Comparison of ENCODE assay signal across 12 cellular contexts in genomic region chr18:44636241-44636640, GRCh38. TPM values are rescaled to one million over a fixed set of nuclear protein-coding genes. Genes with fewer than 3 reads are reported as not detected.
DNase-seq lines count a peak whose midpoint lies in the region; ATAC-seq and TF ChIP-seq lines count a peak whose summit lies in the region.
"Had no signal": no experiment of that assay in that cellular context is flagged by ENCODE, and none has a peak within 500 bp of the region (broad histone marks: within the 10 kb centered on the region; RNA-seq: fewer than 3 reads in every experiment).

No MANE protein-coding gene starts in this region.

- H3K4me1 ChIP-seq in esophagus squamous epithelium: peaks cover 0 to 46% (median 6%) of the 10 kb centered on the region in 3 donors
- H3K4me1 ChIP-seq in heart left ventricle: peaks cover 0 to 7% (median 0%) of the 10 kb centered on the region in 12 donors
- H3K4me1 ChIP-seq: suprapubic skin had no signal

- peak; percentile 87 for ATAC-seq in GM18867 (IDR thresholded peaks at IDR 0.05; ENCODE audit: unreplicated experiment)
- ATAC-seq in GM21619 (IDR thresholded peaks at IDR 0.05; ENCODE audit: unreplicated experiment): peak; percentile 61
- peak; percentile 78 for ATAC-seq in HG03378 (IDR thresholded peaks at IDR 0.05; ENCODE audit: unreplicated experiment)
- no peak for ATAC-seq in heart left ventricle
- ATAC-seq: sciatic nerve had no signal

- no peaks in the 10 kb centered on the region for H3K36me3 ChIP-seq in esophagus squamous epithelium
- H3K36me3 ChIP-seq in heart left ventricle: no peaks in the 10 kb centered on the region
- H3K36me3 ChIP-seq: suprapubic skin had no signal

- H3K9me3 ChIP-seq in esophagus squamous epithelium: no peaks in the 10 kb centered on the region
- H3K9me3 ChIP-seq in heart left ventricle: no peaks in the 10 kb centered on the region
- H3K9me3 ChIP-seq: suprapubic skin had no signal

- peaks cover 5% of the 10 kb centered on the region for H3K4me1 Mint-ChIP-seq in nephron
- H3K4me1 Mint-ChIP-seq: activated naive CD8-positive, alpha-beta T cell treated with anti-CD3 and anti-CD28 coated beads, Interleukin-2, amount 10 ng/mL, durations not matched to agents 7 days and 5 days had no signal

- H3K27ac Mint-ChIP-seq in nephron: peak overlapping the region in 2 of 3 experiments; percentile 5 to 90
- H3K27ac Mint-ChIP-seq: activated naive CD8-positive, alpha-beta T cell treated with anti-CD3 and anti-CD28 coated beads, Interleukin-2, amount 10 ng/mL, durations not matched to agents 7 days and 5 days; CD8-positive, alpha-beta memory T cell had no signal

- H3K4me3 ChIP-seq in esophagus squamous epithelium: no peak overlapping the region
- H3K4me3 ChIP-seq in heart left ventricle: no peak overlapping the region
- H3K4me3 ChIP-seq: suprapubic skin had no signal

- H3K27ac ChIP-seq in esophagus squamous epithelium (peak overlapping the region in 1 of 4 donors; percentile 81), heart left ventricle (no peak overlapping the region)
- H3K27ac ChIP-seq: suprapubic skin had no signal

- no peaks in the 10 kb centered on the region for H3K27me3 ChIP-seq in esophagus squamous epithelium
- H3K27me3 ChIP-seq in heart left ventricle: no peaks in the 10 kb centered on the region
- H3K27me3 ChIP-seq: suprapubic skin had no signal

- TF ChIP-seq CTCF in nephron (IDR thresholded peaks at IDR 0.05; ENCODE audit: unreplicated experiment in 3 of 3): no peak
- TF ChIP-seq CTCF in esophagus squamous epithelium (IDR thresholded peaks at IDR 0.05): no peak
- TF ChIP-seq CTCF in heart left ventricle (IDR thresholded peaks at IDR 0.05): no peak

- intact Hi-C loops in esophagus squamous epithelium (cut with DNase I) (no loop called here), heart left ventricle (cut with DNase I) (no loop called here)

- no peaks in the 10 kb centered on the region for H3K27me3 Mint-ChIP-seq in nephron (ENCODE audit: low read depth)

- H3K36me3 Mint-ChIP-seq in nephron (ENCODE audit: low read depth): no peaks in the 10 kb centered on the region
- H3K36me3 Mint-ChIP-seq: activated naive CD8-positive, alpha-beta T cell treated with anti-CD3 and anti-CD28 coated beads, Interleukin-2, amount 10 ng/mL, durations not matched to agents 7 days and 5 days; CD8-positive, alpha-beta memory T cell had no signal

- H3K4me3 Mint-ChIP-seq in nephron: no peak overlapping the region
- H3K4me3 Mint-ChIP-seq: activated naive CD8-positive, alpha-beta T cell treated with anti-CD3 and anti-CD28 coated beads, Interleukin-2, amount 10 ng/mL, durations not matched to agents 7 days and 5 days; CD8-positive, alpha-beta memory T cell had no signal

- no peaks in the 10 kb centered on the region for H3K9me3 Mint-ChIP-seq in nephron
- H3K9me3 Mint-ChIP-seq: activated naive CD8-positive, alpha-beta T cell treated with anti-CD3 and anti-CD28 coated beads, Interleukin-2, amount 10 ng/mL, durations not matched to agents 7 days and 5 days; CD8-positive, alpha-beta memory T cell had no signal

- TF ChIP-seq POLR2A in esophagus squamous epithelium (IDR thresholded peaks at IDR 0.05) (no peak), heart left ventricle (IDR thresholded peaks at IDR 0.05) (no peak)

- DNase-seq in AG20443 (ENCODE audit: low spot score) (no peak), esophagus squamous epithelium (lab: John Stamatoyannopoulos, UW) (no peak), HuH-7.5 (ENCODE audit: low spot score) (no peak), heart left ventricle (no peak)
- DNase-seq: activated naive CD8-positive, alpha-beta T cell treated with anti-CD3 and anti-CD28 coated beads, Interleukin-2, amount 10 ng/mL, durations not matched to agents 7 days and 5 days; CD8-positive, alpha-beta memory T cell had no signal

RNA-seq across cellular contexts. Expression of gene SETBP1, which starts 44.4 kb away (rescaled TPM):
- total RNA-seq in esophagus squamous epithelium: 10 to 100 TPM in 1 of 4 donors, 1 to 10 TPM in 3; 2.6 to 18.5 (median 6.4) TPM
- total RNA-seq in heart left ventricle: 10 to 100 TPM in 2 of 9 donors, 1 to 10 TPM in 7; 3.8 to 10.6 (median 6.1) TPM
- polyA plus RNA-seq in heart left ventricle: 1 to 10 TPM; 1.2 to 1.4 TPM

Comparison
In these comparisons a context has a peak if more than half of its experiments do, and no peak if none do; other contexts are left out.
1. ATAC-seq: peak in GM18867 (single experiment), GM21619 (single experiment) and HG03378 (single experiment); none in heart left ventricle (0 of 4).